ENCODE assay signal across 24 cellular contexts in the genomic region with DNA sequence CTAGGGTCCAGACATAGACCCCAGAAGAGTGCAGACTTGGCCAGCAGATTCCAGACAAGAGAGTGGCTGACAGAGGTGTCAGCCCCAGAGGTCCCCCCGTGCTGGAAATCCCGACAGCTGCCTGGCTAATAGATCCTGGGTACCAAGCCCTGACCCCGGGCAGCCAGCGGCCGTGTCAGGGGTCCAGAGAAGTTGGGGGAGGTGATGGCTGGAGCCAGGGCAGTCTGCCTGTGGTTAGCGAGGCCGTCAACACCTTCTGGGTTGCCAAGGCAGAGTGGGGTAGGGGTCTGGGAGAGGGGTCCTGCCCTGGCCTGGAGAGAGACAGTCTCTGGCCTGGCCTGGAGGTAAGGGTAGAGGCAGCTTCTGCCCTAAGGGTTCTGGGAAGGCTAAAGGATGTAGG. TPM values are rescaled to one million over a fixed set of nuclear protein-coding genes. Genes with fewer than 3 reads are reported as not detected.
DNase-seq lines count a peak whose midpoint lies in the region; ATAC-seq and TF ChIP-seq lines count a peak whose summit lies in the region.
"Had no signal": no experiment of that assay in that cellular context is flagged by ENCODE, and none has a peak within 500 bp of the region (broad histone marks: within the 10 kb centered on the region; RNA-seq: fewer than 3 reads in every experiment).

No MANE protein-coding gene starts in this region.

- no CpG with 5 or more reads among the region's 7 CpGs for WGBS in gastroesophageal sphincter (ENCODE audit: low coverage in 1 of 2), 2 donors

- peaks cover 8 to 14% of the 10 kb centered on the region in 2 donors for H3K27me3 Mint-ChIP-seq in stimulated activated naive B cell treated with anti-CD40 and anti-IgM and Interleukin-4, amounts not matched to agents 10 μg/mL and 1 μg/mL and 100 μg/mL, for 72 hours
- H3K27me3 Mint-ChIP-seq: activated naive CD4-positive, alpha-beta T cell treated with anti-CD3 and anti-CD28 coated beads, Interleukin-2, amount 50 U/mL, for 24 hours had no signal

- H3K4me1 ChIP-seq in left ventricle myocardium inferior (peaks cover 99% of the 10 kb centered on the region), gastroesophageal sphincter (peaks cover 0 to 92% (median 39%) of the 10 kb centered on the region in 3 donors), skeletal muscle tissue (ENCODE audit: control insufficient read depth in 3 of 3, insufficient read depth in 3 of 3, low read length in 3 of 3) (peaks cover 92 to 99% (median 95%) of the 10 kb centered on the region in 3 donors), vagina (peaks cover 24% of the 10 kb centered on the region)
- H3K4me1 ChIP-seq: foreskin keratinocyte, pancreas, SJSA1 had no signal

- no peaks in the 10 kb centered on the region for H3K36me3 ChIP-seq in left ventricle myocardium inferior
- no peaks in the 10 kb centered on the region for H3K36me3 ChIP-seq in gastroesophageal sphincter
- H3K36me3 ChIP-seq in skeletal muscle tissue (ENCODE audit: control insufficient read depth in 3 of 3, insufficient read depth in 3 of 3, low read length in 3 of 3), result no peaks in the 10 kb centered on the region
- H3K36me3 ChIP-seq in vagina, result no peaks in the 10 kb centered on the region
- H3K36me3 ChIP-seq: pancreas, SJSA1 had no signal

- H3K4me3 Mint-ChIP-seq in stimulated activated naive B cell treated with anti-CD40 and anti-IgM and Interleukin-4, amounts not matched to agents 10 μg/mL and 1 μg/mL and 100 μg/mL, for 72 hours, result no peak overlapping the region
- H3K4me3 Mint-ChIP-seq: activated naive CD4-positive, alpha-beta T cell treated with anti-CD3 and anti-CD28 coated beads, Interleukin-2, amount 50 U/mL, for 24 hours; B cell; CD8-positive, alpha-beta memory T cell; GM23338; nephron progenitor cell had no signal

- no peak for TF ChIP-seq EP300 in gastroesophageal sphincter (IDR thresholded peaks at IDR 0.05)

- no peak for ATAC-seq in gastroesophageal sphincter
- ATAC-seq in stimulated activated naive B cell treated with anti-CD40 and anti-IgM and Interleukin-4, amounts not matched to agents 10 μg/mL and 1 μg/mL and 100 μg/mL, for 72 hours (replicated peaks), result no peak
- ATAC-seq: foreskin keratinocyte, GM23338, pancreas had no signal

- H3K27ac ChIP-seq in left ventricle myocardium inferior (replicated peaks) (peak overlapping the region; percentile 92), gastroesophageal sphincter (peak overlapping the region in 3 of 4 donors; percentile 73 to 81 (median 74)), skeletal muscle tissue (ENCODE audit: low read depth, low read length) (peak overlapping the region; percentile 95), vagina (peak overlapping the region; percentile 54)
- H3K27ac ChIP-seq: foreskin keratinocyte, pancreas, SJSA1 had no signal

- TF ChIP-seq POLR2A in gastroesophageal sphincter (IDR thresholded peaks at IDR 0.05), result no peak
- TF ChIP-seq POLR2A in vagina (IDR thresholded peaks at IDR 0.05), result no peak

- no peak for TF ChIP-seq CTCF in left ventricle myocardium inferior (IDR thresholded peaks at IDR 0.05; ENCODE audit: borderline replicate concordance)
- TF ChIP-seq CTCF in gastroesophageal sphincter (IDR thresholded peaks at IDR 0.05), result no peak
- no peak for TF ChIP-seq CTCF in vagina (IDR thresholded peaks at IDR 0.05)

- H3K27me3 ChIP-seq in left ventricle myocardium inferior (ENCODE audit: low read depth) (no peaks in the 10 kb centered on the region), gastroesophageal sphincter (no peaks in the 10 kb centered on the region), skeletal muscle tissue (ENCODE audit: control insufficient read depth in 3 of 3, insufficient read depth in 3 of 3, low read length in 3 of 3) (no peaks in the 10 kb centered on the region), vagina (no peaks in the 10 kb centered on the region)
- H3K27me3 ChIP-seq: foreskin keratinocyte, pancreas, SJSA1 had no signal

- no peaks in the 10 kb centered on the region for H3K9me3 Mint-ChIP-seq in stimulated activated naive B cell treated with anti-CD40 and anti-IgM and Interleukin-4, amounts not matched to agents 10 μg/mL and 1 μg/mL and 100 μg/mL, for 72 hours
- H3K9me3 Mint-ChIP-seq: activated naive CD4-positive, alpha-beta T cell treated with anti-CD3 and anti-CD28 coated beads, Interleukin-2, amount 50 U/mL, for 24 hours; CD8-positive, alpha-beta memory T cell; GM23338; nephron progenitor cell had no signal

- peaks cover 34 to 50% of the 10 kb centered on the region in 2 donors for H3K4me1 Mint-ChIP-seq in stimulated activated naive B cell treated with anti-CD40 and anti-IgM and Interleukin-4, amounts not matched to agents 10 μg/mL and 1 μg/mL and 100 μg/mL, for 72 hours
- H3K4me1 Mint-ChIP-seq: activated naive CD4-positive, alpha-beta T cell treated with anti-CD3 and anti-CD28 coated beads, Interleukin-2, amount 50 U/mL, for 24 hours; CD8-positive, alpha-beta memory T cell had no signal

- no peak overlapping the region for H3K27ac Mint-ChIP-seq in stimulated activated naive B cell treated with anti-CD40 and anti-IgM and Interleukin-4, amounts not matched to agents 10 μg/mL and 1 μg/mL and 100 μg/mL, for 72 hours
- H3K27ac Mint-ChIP-seq: B cell, GM23338, nephron progenitor cell had no signal

- DNase-seq in left ventricle myocardium inferior, result no peak
- DNase-seq in cardiac septum (ENCODE audit: low spot score), result no peak
- DNase-seq in vagina (ENCODE audit: extremely low spot score in 2 of 2), result no peak
- no peak for DNase-seq in stimulated activated naive B cell treated with anti-CD40 and anti-IgM and Interleukin-4, amounts not matched to agents 10 μg/mL and 1 μg/mL and 100 μg/mL, for 72 hours
- DNase-seq in NK-92 (lab: John Stamatoyannopoulos, UW; ENCODE audit: unreplicated experiment), result no peak
- DNase-seq in AG08396 (ENCODE audit: low spot score), result no peak
- DNase-seq: activated CD4-positive, alpha-beta T cell treated with anti-CD3 and anti-CD28 coated beads for 48 hours; aorta; caudate nucleus; CD8-positive, alpha-beta memory T cell; DMS 273 treated with DMSO at 0.1 percent for 48 hours; foreskin keratinocyte; NCI-H146; NCI-H2107; NCI-H345; nephron progenitor cell; pancreas; substantia nigra had no signal

- no peak overlapping the region for H3K4me3 ChIP-seq in left ventricle myocardium inferior
- H3K4me3 ChIP-seq in gastroesophageal sphincter, result no peak overlapping the region
- no peak overlapping the region for H3K4me3 ChIP-seq in skeletal muscle tissue (ENCODE audit: low read length in 3 of 3)
- no peak overlapping the region for H3K4me3 ChIP-seq in vagina
- H3K4me3 ChIP-seq: GM23338, pancreas, SJSA1 had no signal

- peak overlapping the region in 2 of 3 donors; percentile 36 to 89 for H3K9ac ChIP-seq in skeletal muscle tissue (ENCODE audit: low read depth in 1 of 3, low read length in 3 of 3)

- intact Hi-C loops in left ventricle myocardium inferior (cut with micrococcal nuclease), result no loop called here
- intact Hi-C loops in cardiac septum (cut with DNase I), result loop anchor here (5.0 kb wide), 1 partner anchor 217 kb away; a partner anchor contains a TSS
- intact Hi-C loops in vagina (cut with DNase I), result no loop called here

- no peaks in the 10 kb centered on the region for H3K36me3 Mint-ChIP-seq in stimulated activated naive B cell treated with anti-CD40 and anti-IgM and Interleukin-4, amounts not matched to agents 10 μg/mL and 1 μg/mL and 100 μg/mL, for 72 hours
- H3K36me3 Mint-ChIP-seq: activated naive CD4-positive, alpha-beta T cell treated with anti-CD3 and anti-CD28 coated beads, Interleukin-2, amount 50 U/mL, for 24 hours; CD8-positive, alpha-beta memory T cell had no signal

- H3K9me3 ChIP-seq in left ventricle myocardium inferior (replicated peaks) (no peaks in the 10 kb centered on the region), gastroesophageal sphincter (no peaks in the 10 kb centered on the region), skeletal muscle tissue (ENCODE audit: control insufficient read depth in 3 of 3, low read length in 3 of 3) (no peaks in the 10 kb centered on the region), vagina (no peaks in the 10 kb centered on the region)
- H3K9me3 ChIP-seq: pancreas, SJSA1 had no signal

RNA-seq across cellular contexts. Expression of a gene that starts 25.1 kb away (rescaled TPM):
- 621 TPM for total RNA-seq in left ventricle myocardium inferior
- total RNA-seq in cardiac septum, result 466 TPM
- total RNA-seq in gastroesophageal sphincter, result 1,000 to 10,000 TPM in 3 of 4 donors, 100 to 1,000 TPM in 1; 775 to 1,945 (median 1,298) TPM
- 1,532 TPM for total RNA-seq in skeletal muscle tissue
- total RNA-seq in vagina, result 1,678 TPM

RNA-seq across cellular contexts. Expression of a gene that starts 35.6 kb away (rescaled TPM):
- 23.1 TPM for total RNA-seq in left ventricle myocardium inferior
- total RNA-seq in cardiac septum, result 21.2 TPM
- total RNA-seq in gastroesophageal sphincter, result 10 to 100 TPM; 10.2 to 18.1 (median 14.7) TPM
- total RNA-seq in skeletal muscle tissue, result 5.2 TPM
- 59.9 TPM for total RNA-seq in vagina

RNA-seq across cellular contexts. Expression of a gene that starts 37.5 kb away (rescaled TPM):
- total RNA-seq in left ventricle myocardium inferior, result 20.2 TPM
- 20.3 TPM for total RNA-seq in cardiac septum
- total RNA-seq in gastroesophageal sphincter, result 10 to 100 TPM; 10.6 to 21.4 (median 19.5) TPM
- total RNA-seq in skeletal muscle tissue, result 14.6 TPM
- 29.7 TPM for total RNA-seq in vagina

RNA-seq across cellular contexts. Expression of a gene that starts 45.9 kb away (rescaled TPM):
- 25.8 TPM for total RNA-seq in left ventricle myocardium inferior
- total RNA-seq in cardiac septum, result 12.5 TPM
- total RNA-seq in gastroesophageal sphincter, result 10 to 100 TPM; 12.6 to 20.2 (median 13.8) TPM
- total RNA-seq in skeletal muscle tissue, result 8.9 TPM
- total RNA-seq in vagina, result 31.9 TPM

RNA-seq across cellular contexts. Expression of a gene that starts 46.9 kb away (rescaled TPM):
- total RNA-seq in left ventricle myocardium inferior (14.6 TPM), cardiac septum (13.6 TPM), gastroesophageal sphincter (10 to 100 TPM; 34.6 to 46.8 (median 45.1) TPM), skeletal muscle tissue (7.8 TPM), vagina (46.9 TPM)
